Comparison of ENCODE assay signal across 11 cellular contexts in genomic region chr3:161035711-161036110, GRCh38.
DNase-seq lines count a peak whose midpoint lies in the region; ATAC-seq and TF ChIP-seq lines count a peak whose summit lies in the region.
"Had no signal": no experiment of that assay in that cellular context is flagged by ENCODE, and none has a peak within 500 bp of the region (broad histone marks: within the 10 kb centered on the region; RNA-seq: fewer than 3 reads in every experiment).

No MANE protein-coding gene starts in this region.

- intact Hi-C loops in naive thymus-derived CD4-positive, alpha-beta T cell (cut with micrococcal nuclease) = no loop called here

- peaks cover 25% of the 10 kb centered on the region for H3K4me1 Mint-ChIP-seq in chondrocyte (ENCODE audit: low read depth)
- H3K4me1 Mint-ChIP-seq in naive thymus-derived CD4-positive, alpha-beta T cell = peaks cover 0 to 19% (median 10%) of the 10 kb centered on the region in 7 donors
- H3K4me1 Mint-ChIP-seq in CD8-positive, alpha-beta memory T cell = peaks cover 0 to 5% (median 3%) of the 10 kb centered on the region in 3 donors

- H3K36me3 Mint-ChIP-seq in chondrocyte (ENCODE audit: low read depth) = peaks cover 8% of the 10 kb centered on the region
- peaks cover 0 to 21% (median 8%) of the 10 kb centered on the region in 5 donors for H3K36me3 Mint-ChIP-seq in naive thymus-derived CD4-positive, alpha-beta T cell
- H3K36me3 Mint-ChIP-seq in CD8-positive, alpha-beta memory T cell = peaks cover 0 to 29% (median 3%) of the 10 kb centered on the region in 3 donors

- H3K4me1 ChIP-seq in naive thymus-derived CD4-positive, alpha-beta T cell (ENCODE audit: control insufficient read depth in 2 of 2, insufficient read depth in 2 of 2, low read length in 2 of 2) = no peaks in the 10 kb centered on the region
- no peaks in the 10 kb centered on the region for H3K4me1 ChIP-seq in CD8-positive, alpha-beta memory T cell (ENCODE audit: insufficient read depth, low read length)

- no peak for TF ChIP-seq CTCF in chondrocyte (IDR thresholded peaks at IDR 0.05)

- H3K27me3 Mint-ChIP-seq in chondrocyte (ENCODE audit: low read depth) = no peaks in the 10 kb centered on the region
- no peaks in the 10 kb centered on the region for H3K27me3 Mint-ChIP-seq in naive thymus-derived CD4-positive, alpha-beta T cell
- no peaks in the 10 kb centered on the region for H3K27me3 Mint-ChIP-seq in CD8-positive, alpha-beta memory T cell

- CTCF ChIA-PET in naive thymus-derived CD4-positive, alpha-beta T cell (lab: Charles Lee) = no interaction called here
- CTCF ChIA-PET in CD8-positive, alpha-beta memory T cell (lab: Charles Lee) = no interaction called here

- H3K27ac Mint-ChIP-seq in chondrocyte (ENCODE audit: unreplicated experiment) = peak overlapping the region; percentile 54
- H3K27ac Mint-ChIP-seq in naive thymus-derived CD4-positive, alpha-beta T cell = no peak overlapping the region
- H3K27ac Mint-ChIP-seq in CD8-positive, alpha-beta memory T cell = peak overlapping the region in 1 of 8 donors; percentile 6

- no peak overlapping the region for H3K27ac ChIP-seq in naive thymus-derived CD4-positive, alpha-beta T cell (ENCODE audit: low read depth, low read length)
- no peak overlapping the region for H3K27ac ChIP-seq in CD8-positive, alpha-beta memory T cell (ENCODE audit: low read depth, low read length)

- TF ChIP-seq POLR2A in GM18505 (IDR thresholded peaks at IDR 0.05; ENCODE audit: borderline replicate concordance, extremely low read depth, insufficient read depth, insufficient read length) = no peak

- POLR2A ChIA-PET in naive thymus-derived CD4-positive, alpha-beta T cell (lab: Charles Lee) = no interaction called here
- POLR2A ChIA-PET in CD8-positive, alpha-beta memory T cell (lab: Charles Lee) = no interaction called here

- peak; percentile 93 for DNase-seq in GF-D8 (lab: John Stamatoyannopoulos, UW)
- DNase-seq in NOMO-1 treated with DMSO at 0.1 percent for 48 hours (lab: John Stamatoyannopoulos, UW; ENCODE audit: unreplicated experiment) = peak; percentile 99
- no peak for DNase-seq in chondrocyte (ENCODE audit: low spot score)
- no peak for DNase-seq in naive thymus-derived CD4-positive, alpha-beta T cell
- no peak for DNase-seq in NCI-H146 treated with DMSO at 0.1 percent for 48 hours (lab: John Stamatoyannopoulos, UW; ENCODE audit: unreplicated experiment)
- no peak for DNase-seq in CD8-positive, alpha-beta memory T cell
- DNase-seq in NCI-H82 treated with DMSO at 0.1 percent for 48 hours (lab: John Stamatoyannopoulos, UW; ENCODE audit: unreplicated experiment) = no peak
- DNase-seq: DMS 273 treated with DMSO at 0.1 percent for 48 hours, NCI-H526 had no signal

- peaks cover 11% of the 10 kb centered on the region for H3K9me3 Mint-ChIP-seq in chondrocyte (ENCODE audit: low read depth)
- peaks cover 0 to 29% (median 14%) of the 10 kb centered on the region in 11 donors for H3K9me3 Mint-ChIP-seq in naive thymus-derived CD4-positive, alpha-beta T cell
- peaks cover 4 to 46% (median 27%) of the 10 kb centered on the region in 5 donors for H3K9me3 Mint-ChIP-seq in CD8-positive, alpha-beta memory T cell

- H3K36me3 ChIP-seq in naive thymus-derived CD4-positive, alpha-beta T cell (ENCODE audit: control insufficient read depth in 2 of 3, insufficient read depth in 3 of 3, low read length in 3 of 3) = no peaks in the 10 kb centered on the region
- no peaks in the 10 kb centered on the region for H3K36me3 ChIP-seq in CD8-positive, alpha-beta memory T cell (ENCODE audit: insufficient read depth, low read length)

- H3K4me3 Mint-ChIP-seq in chondrocyte (ENCODE audit: unreplicated experiment) = no peak overlapping the region
- no peak overlapping the region for H3K4me3 Mint-ChIP-seq in naive thymus-derived CD4-positive, alpha-beta T cell
- no peak overlapping the region for H3K4me3 Mint-ChIP-seq in CD8-positive, alpha-beta memory T cell
- H3K4me3 Mint-ChIP-seq: activated T-helper 1 cell treated with anti-CD3 and anti-CD28 coated beads, Interleukin-12 subunit alpha, Interleukin-12 subunit beta, Interleukin-2, Interleukin-4 antibody, amounts not matched to agents 30 ng/mL and 10 ng/mL and 1 ng/mL, durations not matched to agents 14 hours and 24 hours and 36 hours had no signal

- ATAC-seq in naive thymus-derived CD4-positive, alpha-beta T cell = peak; percentile 84
- no peak for ATAC-seq in GM18505 (IDR thresholded peaks at IDR 0.05; ENCODE audit: unreplicated experiment)

- H3K9me3 ChIP-seq in naive thymus-derived CD4-positive, alpha-beta T cell (ENCODE audit: control insufficient read depth in 2 of 3, low read length in 3 of 3) = no peaks in the 10 kb centered on the region
- H3K9me3 ChIP-seq in CD8-positive, alpha-beta memory T cell (ENCODE audit: low read length) = no peaks in the 10 kb centered on the region

- no peaks in the 10 kb centered on the region for H3K27me3 ChIP-seq in naive thymus-derived CD4-positive, alpha-beta T cell (ENCODE audit: control insufficient read depth in 2 of 2, insufficient read depth in 2 of 2, low read length in 2 of 2)
- H3K27me3 ChIP-seq in CD8-positive, alpha-beta memory T cell (ENCODE audit: insufficient read depth, low read length, poor library complexity, severe bottlenecking) = no peaks in the 10 kb centered on the region

- no peak overlapping the region for H3K4me3 ChIP-seq in naive thymus-derived CD4-positive, alpha-beta T cell (ENCODE audit: low read length)
- H3K4me3 ChIP-seq in CD8-positive, alpha-beta memory T cell (ENCODE audit: low read length) = no peak overlapping the region

Comparison
In these comparisons a context has a peak if more than half of its experiments do, and no peak if none do; other contexts are left out.
1. DNase-seq: peak in GF-D8 (single experiment) and NOMO-1 treated with DMSO at 0.1 percent for 48 hours (single experiment); none in chondrocyte (single experiment), naive thymus-derived CD4-positive, alpha-beta T cell (0 of 9), NCI-H146 treated with DMSO at 0.1 percent for 48 hours (single experiment), CD8-positive, alpha-beta memory T cell (0 of 5) and NCI-H82 treated with DMSO at 0.1 percent for 48 hours (single experiment).